Comparison of ENCODE assay signal across 1 cellular context in the genomic region with DNA sequence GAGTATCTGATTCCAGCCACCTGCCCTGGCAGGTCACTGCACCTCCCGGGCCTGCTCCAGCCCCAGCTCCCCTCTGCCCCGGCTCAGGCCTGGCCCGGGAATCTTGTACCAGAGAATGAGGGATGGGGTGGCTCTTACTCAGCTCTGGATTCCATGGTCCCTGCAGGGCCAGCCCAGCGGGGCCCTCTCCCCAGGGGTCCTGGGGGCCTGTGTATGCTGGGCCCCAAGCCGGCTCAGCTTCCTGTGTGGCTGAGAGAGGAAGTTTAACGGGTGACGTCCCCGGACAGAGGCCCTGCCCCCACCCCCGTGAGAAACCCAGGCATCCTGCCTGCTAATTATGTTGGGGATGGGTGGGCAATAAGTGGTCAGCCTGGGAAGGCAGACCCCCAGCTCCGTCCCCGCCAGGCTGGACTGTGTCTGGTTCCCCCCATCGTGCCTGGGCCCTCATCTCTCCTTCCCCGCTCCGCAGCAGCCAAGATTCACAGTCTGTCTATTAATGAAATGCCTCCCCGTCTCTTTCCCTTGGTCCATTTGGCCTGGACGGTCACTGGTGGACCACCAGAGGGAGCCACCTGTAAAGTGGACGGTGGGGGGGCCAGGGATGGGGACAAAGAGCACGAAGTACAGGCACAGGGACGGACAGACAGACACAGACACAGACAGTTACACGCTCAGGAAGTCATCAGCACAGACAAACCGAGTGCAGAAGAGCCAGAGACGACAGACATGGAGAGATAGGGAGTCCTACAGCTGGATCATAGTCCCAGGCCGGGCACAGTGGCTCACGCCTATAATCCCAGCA.
TF ChIP-seq lines count a peak whose summit lies in the region.

A gene with protein sequence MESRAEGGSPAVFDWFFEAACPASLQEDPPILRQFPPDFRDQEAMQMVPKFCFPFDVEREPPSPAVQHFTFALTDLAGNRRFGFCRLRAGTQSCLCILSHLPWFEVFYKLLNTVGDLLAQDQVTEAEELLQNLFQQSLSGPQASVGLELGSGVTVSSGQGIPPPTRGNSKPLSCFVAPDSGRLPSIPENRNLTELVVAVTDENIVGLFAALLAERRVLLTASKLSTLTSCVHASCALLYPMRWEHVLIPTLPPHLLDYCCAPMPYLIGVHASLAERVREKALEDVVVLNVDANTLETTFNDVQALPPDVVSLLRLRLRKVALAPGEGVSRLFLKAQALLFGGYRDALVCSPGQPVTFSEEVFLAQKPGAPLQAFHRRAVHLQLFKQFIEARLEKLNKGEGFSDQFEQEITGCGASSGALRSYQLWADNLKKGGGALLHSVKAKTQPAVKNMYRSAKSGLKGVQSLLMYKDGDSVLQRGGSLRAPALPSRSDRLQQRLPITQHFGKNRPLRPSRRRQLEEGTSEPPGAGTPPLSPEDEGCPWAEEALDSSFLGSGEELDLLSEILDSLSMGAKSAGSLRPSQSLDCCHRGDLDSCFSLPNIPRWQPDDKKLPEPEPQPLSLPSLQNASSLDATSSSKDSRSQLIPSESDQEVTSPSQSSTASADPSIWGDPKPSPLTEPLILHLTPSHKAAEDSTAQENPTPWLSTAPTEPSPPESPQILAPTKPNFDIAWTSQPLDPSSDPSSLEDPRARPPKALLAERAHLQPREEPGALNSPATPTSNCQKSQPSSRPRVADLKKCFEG (minus strand): TSS at position 247 of the 802 bp plus-strand sequence. CDS start 92 bp downstream, at position 155.

TF ChIP-seq in K562, 482 proteins besides CTCF, POLR2A, EP300 and RAD21 (continued from another document):
- TF ChIP-seq, protein P1, sequence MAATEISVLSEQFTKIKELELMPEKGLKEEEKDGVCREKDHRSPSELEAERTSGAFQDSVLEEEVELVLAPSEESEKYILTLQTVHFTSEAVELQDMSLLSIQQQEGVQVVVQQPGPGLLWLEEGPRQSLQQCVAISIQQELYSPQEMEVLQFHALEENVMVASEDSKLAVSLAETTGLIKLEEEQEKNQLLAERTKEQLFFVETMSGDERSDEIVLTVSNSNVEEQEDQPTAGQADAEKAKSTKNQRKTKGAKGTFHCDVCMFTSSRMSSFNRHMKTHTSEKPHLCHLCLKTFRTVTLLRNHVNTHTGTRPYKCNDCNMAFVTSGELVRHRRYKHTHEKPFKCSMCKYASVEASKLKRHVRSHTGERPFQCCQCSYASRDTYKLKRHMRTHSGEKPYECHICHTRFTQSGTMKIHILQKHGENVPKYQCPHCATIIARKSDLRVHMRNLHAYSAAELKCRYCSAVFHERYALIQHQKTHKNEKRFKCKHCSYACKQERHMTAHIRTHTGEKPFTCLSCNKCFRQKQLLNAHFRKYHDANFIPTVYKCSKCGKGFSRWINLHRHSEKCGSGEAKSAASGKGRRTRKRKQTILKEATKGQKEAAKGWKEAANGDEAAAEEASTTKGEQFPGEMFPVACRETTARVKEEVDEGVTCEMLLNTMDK (IDR thresholded peaks at IDR 0.05; ENCODE audit: borderline replicate concordance, insufficient read depth, low read depth, low read length, poor library complexity, severe bottlenecking), result peak; percentile 90
- TF ChIP-seq SP1 (CRISPR knock-in tag; IDR thresholded peaks at IDR 0.05) (peak; percentile 58; the same call in 1 of the 2 replicates), PHF8 (IDR thresholded peaks at IDR 0.05; ENCODE audit: borderline replicate concordance, low read length) (peak; percentile 15; the same call in 1 of the 2 replicates), L3MBTL2 (IDR thresholded peaks at IDR 0.05) (peak; percentile 55; the same call in 1 of the 2 replicates), RCOR1 (IDR thresholded peaks at IDR 0.05; ENCODE audit: borderline replicate concordance in 1 of 2, low read depth in 2 of 2, low read length in 2 of 2) (peak in 1 of 2 experiments; percentile 59; a peak in 1 of 4 replicates), NR2C2 (CRISPR knock-in tag; IDR thresholded peaks at IDR 0.05) (0 out of 2 replicates have a peak, but pooled peaks have one; percentile 42), NR2C2 (tag; IDR thresholded peaks at IDR 0.05) (no peak), CTBP1 (IDR thresholded peaks at IDR 0.05; ENCODE audit: borderline replicate concordance) (peak; percentile 48; the same call in 1 of the 2 replicates), ATF1 (CRISPR knock-in tag; IDR thresholded peaks at IDR 0.05) (no peak), ATF1 (tag; IDR thresholded peaks at IDR 0.05) (peak; percentile 26; the same call in 1 of the 2 replicates), MTA3 (IDR thresholded peaks at IDR 0.05; ENCODE audit: borderline replicate concordance) (no peak), SPI1 (IDR thresholded peaks at IDR 0.05; ENCODE audit: borderline replicate concordance, low read depth, low read length) (peak; percentile 27; the same call in 1 of the 2 replicates), PTBP1 (IDR thresholded peaks at IDR 0.05; ENCODE audit: low read depth, low read length) (no peak), STAG1 (CRISPR knock-in tag; IDR thresholded peaks at IDR 0.05; ENCODE audit: borderline replicate concordance) (peak; percentile 20; the same call in 1 of the 2 replicates)
- TF ChIP-seq, protein P2, sequence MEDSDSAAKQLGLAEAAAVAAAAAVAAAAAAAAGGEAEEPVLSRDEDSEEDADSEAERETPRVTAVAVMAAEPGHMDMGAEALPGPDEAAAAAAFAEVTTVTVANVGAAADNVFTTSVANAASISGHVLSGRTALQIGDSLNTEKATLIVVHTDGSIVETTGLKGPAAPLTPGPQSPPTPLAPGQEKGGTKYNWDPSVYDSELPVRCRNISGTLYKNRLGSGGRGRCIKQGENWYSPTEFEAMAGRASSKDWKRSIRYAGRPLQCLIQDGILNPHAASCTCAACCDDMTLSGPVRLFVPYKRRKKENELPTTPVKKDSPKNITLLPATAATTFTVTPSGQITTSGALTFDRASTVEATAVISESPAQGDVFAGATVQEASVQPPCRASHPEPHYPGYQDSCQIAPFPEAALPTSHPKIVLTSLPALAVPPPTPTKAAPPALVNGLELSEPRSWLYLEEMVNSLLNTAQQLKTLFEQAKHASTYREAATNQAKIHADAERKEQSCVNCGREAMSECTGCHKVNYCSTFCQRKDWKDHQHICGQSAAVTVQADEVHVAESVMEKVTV (CRISPR knock-in tag; IDR thresholded peaks at IDR 0.05), result 0 out of 2 replicates have a peak, but pooled peaks have one; percentile 36
- TF ChIP-seq, protein P3, sequence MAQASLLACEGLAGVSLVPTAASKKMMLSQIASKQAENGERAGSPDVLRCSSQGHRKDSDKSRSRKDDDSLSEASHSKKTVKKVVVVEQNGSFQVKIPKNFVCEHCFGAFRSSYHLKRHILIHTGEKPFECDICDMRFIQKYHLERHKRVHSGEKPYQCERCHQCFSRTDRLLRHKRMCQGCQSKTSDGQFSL (CRISPR knock-in tag; IDR thresholded peaks at IDR 0.05), result peak; percentile 100
- TF ChIP-seq, protein P3 (tag; IDR thresholded peaks at IDR 0.05), result peak in 1 of 2 experiments; percentile 97; a peak in 2 of 4 replicates
- TF ChIP-seq, protein P4, sequence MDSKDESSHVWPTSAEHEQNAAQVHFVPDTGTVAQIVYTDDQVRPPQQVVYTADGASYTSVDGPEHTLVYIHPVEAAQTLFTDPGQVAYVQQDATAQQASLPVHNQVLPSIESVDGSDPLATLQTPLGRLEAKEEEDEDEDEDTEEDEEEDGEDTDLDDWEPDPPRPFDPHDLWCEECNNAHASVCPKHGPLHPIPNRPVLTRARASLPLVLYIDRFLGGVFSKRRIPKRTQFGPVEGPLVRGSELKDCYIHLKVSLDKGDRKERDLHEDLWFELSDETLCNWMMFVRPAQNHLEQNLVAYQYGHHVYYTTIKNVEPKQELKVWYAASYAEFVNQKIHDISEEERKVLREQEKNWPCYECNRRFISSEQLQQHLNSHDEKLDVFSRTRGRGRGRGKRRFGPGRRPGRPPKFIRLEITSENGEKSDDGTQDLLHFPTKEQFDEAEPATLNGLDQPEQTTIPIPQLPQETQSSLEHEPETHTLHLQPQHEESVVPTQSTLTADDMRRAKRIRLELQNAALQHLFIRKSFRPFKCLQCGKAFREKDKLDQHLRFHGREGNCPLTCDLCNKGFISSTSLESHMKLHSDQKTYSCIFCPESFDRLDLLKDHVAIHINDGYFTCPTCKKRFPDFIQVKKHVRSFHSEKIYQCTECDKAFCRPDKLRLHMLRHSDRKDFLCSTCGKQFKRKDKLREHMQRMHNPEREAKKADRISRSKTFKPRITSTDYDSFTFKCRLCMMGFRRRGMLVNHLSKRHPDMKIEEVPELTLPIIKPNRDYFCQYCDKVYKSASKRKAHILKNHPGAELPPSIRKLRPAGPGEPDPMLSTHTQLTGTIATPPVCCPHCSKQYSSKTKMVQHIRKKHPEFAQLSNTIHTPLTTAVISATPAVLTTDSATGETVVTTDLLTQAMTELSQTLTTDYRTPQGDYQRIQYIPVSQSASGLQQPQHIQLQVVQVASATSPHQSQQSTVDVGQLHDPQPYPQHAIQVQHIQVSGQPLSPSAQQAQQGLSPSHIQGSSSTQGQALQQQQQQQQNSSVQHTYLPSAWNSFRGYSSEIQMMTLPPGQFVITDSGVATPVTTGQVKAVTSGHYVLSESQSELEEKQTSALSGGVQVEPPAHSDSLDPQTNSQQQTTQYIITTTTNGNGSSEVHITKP (IDR thresholded peaks at IDR 0.05; ENCODE audit: partially characterized antibody), result peak; percentile 22
